8 cellular contexts compared by ENCODE assay signal in the genomic region with DNA sequence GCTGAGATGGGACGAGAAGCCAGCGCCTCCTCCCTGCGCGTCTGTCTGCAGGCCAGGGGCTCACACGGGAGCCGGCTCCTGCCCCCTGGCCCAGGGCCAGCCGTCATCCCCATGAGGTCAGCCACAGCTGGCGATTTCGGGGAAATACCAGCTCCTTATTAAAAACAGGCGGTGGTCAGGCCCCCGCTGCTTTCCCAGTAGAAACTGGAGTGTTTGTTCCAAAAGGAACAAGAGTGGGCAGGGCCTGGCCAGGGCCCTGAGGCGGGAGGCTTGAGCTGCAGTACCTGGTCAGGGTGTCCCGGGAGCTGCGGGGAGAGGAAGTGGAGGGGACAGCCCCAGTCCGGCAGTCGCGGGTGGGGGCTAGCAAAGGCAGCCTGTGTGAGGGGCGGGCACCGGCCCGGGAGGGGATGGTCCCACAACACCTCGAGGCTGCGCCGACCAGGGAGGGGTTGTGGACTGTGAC. TPM values are rescaled to one million over a fixed set of nuclear protein-coding genes. Genes with fewer than 3 reads are reported as not detected.
A peak's percentile ranks its signal among the peaks of the same experiment; 100 is the strongest.
DNase-seq lines count a peak whose midpoint lies in the region; ATAC-seq, FAIRE-seq and TF ChIP-seq lines count a peak whose summit lies in the region.

No MANE protein-coding gene starts in this region.

- POLR2A ChIA-PET in HEK293 (lab: Yijun Ruan, JAX) (interaction anchor here (0.8 to 1.3 kb wide), 4 partner anchors 21 to 535 kb away, joined by 3 to 7 read pairs (median 4); a partner anchor contains a TSS), Panc1 (lab: Charles Lee) (interaction anchor here (0.6 to 0.7 kb wide), 2 partner anchors 515 to 582 kb away, joined by 4 to 8 read pairs; no protein-coding TSS in a partner anchor)

- H3K36me3 Mint-ChIP-seq in endothelial cell (ENCODE audit: low read depth, unreplicated experiment), result no peaks in the 10 kb centered on the region

- BruUV-seq in Panc1 (replicated peaks; lab: Mats Ljungman, UMichigan), result no TSS peak

- CTCF ChIA-PET in HEK293 (lab: Yijun Ruan, JAX), result interaction anchor here (0.5 to 1.9 kb wide), 9 partner anchors 10 to 152 kb away, joined by 3 to 6 read pairs (median 4); no protein-coding TSS in a partner anchor
- CTCF ChIA-PET in Panc1 (lab: Charles Lee), result no interaction called here

- H3K4me3 ChIP-seq in GM06990 (replicated peaks; ENCODE audit: low read depth, low read length), result peak overlapping the region; percentile 64
- peak overlapping the region; percentile 48 for H3K4me3 ChIP-seq in HEK293 (ENCODE audit: low read depth, low read length)
- peak overlapping the region; percentile 32 to 45 for H3K4me3 ChIP-seq in Panc1 (ENCODE audit: low read depth in 2 of 2, low read length in 2 of 2)
- H3K4me3 ChIP-seq in mononuclear cell (ENCODE audit: low read length), result peak overlapping the region; percentile 43

- ATAC-seq in Panc1, result peak; percentile 73
- no peak for ATAC-seq in GM21528 (IDR thresholded peaks at IDR 0.05; ENCODE audit: low FRiP score, unreplicated experiment)
- ATAC-seq in GM21737 (IDR thresholded peaks at IDR 0.05; ENCODE audit: unreplicated experiment), result no peak

- H3K36me3 ChIP-seq in GM06990 (ENCODE audit: control insufficient read depth, insufficient read depth, low read length) (no peaks in the 10 kb centered on the region), HEK293 (ENCODE audit: control insufficient read depth in 2 of 2, insufficient read depth in 1 of 2, low read length in 2 of 2) (no peaks in the 10 kb centered on the region), Panc1 (ENCODE audit: control insufficient read depth, insufficient read depth, low read length) (no peaks in the 10 kb centered on the region)

- no peaks in the 10 kb centered on the region for H3K27me3 ChIP-seq in GM06990 (replicated peaks; ENCODE audit: control insufficient read depth, insufficient read depth, low read length)
- no peaks in the 10 kb centered on the region for H3K27me3 ChIP-seq in Panc1 (ENCODE audit: control insufficient read depth, insufficient read depth, low read length)
- H3K27me3 ChIP-seq in mononuclear cell (ENCODE audit: insufficient read depth, low read length), result no peaks in the 10 kb centered on the region

- in situ Hi-C loops in Panc1 (cut with HindIII; ENCODE audit: low pct_unique_long_range_greater_than_20kb, low sequenced_read_pairs), result no loop called here

- H3K4me1 Mint-ChIP-seq in endothelial cell (ENCODE audit: unreplicated experiment), result peaks cover 5% of the 10 kb centered on the region

- DNase-seq in GM06990 (ENCODE audit: extremely low read depth, insufficient read length) (no peak), Panc1 (ENCODE audit: low read depth, low spot score) (no peak), endothelial cell (ENCODE audit: low spot score) (peak; percentile 2), urothelium cell line (ENCODE audit: low spot score) (peak; percentile 77)

- peaks cover 3% of the 10 kb centered on the region for H3K27me3 Mint-ChIP-seq in endothelial cell (ENCODE audit: unreplicated experiment)

- H3K27ac ChIP-seq in HEK293 (ENCODE audit: extremely low read depth, low read depth, low read length) (peak overlapping the region; percentile 39; the same call in 1 of the 2 replicates), Panc1 (ENCODE audit: low read length) (no peak overlapping the region)

- peaks cover 4% of the 10 kb centered on the region for H3K9me3 Mint-ChIP-seq in endothelial cell (ENCODE audit: unreplicated experiment)

- H3K9me3 ChIP-seq in HEK293 (ENCODE audit: control insufficient read depth, insufficient read depth, low read depth, low read length), result no peaks in the 10 kb centered on the region
- H3K9me3 ChIP-seq in Panc1 (ENCODE audit: control insufficient read depth, insufficient read depth, low read depth, low read length), result no peaks in the 10 kb centered on the region
- peaks cover 16% of the 10 kb centered on the region for H3K9me3 ChIP-seq in mononuclear cell (ENCODE audit: low read depth, low read length)

- no peak overlapping the region for H3K4me3 Mint-ChIP-seq in endothelial cell (ENCODE audit: unreplicated experiment)

- no peak overlapping the region for H3K27ac Mint-ChIP-seq in endothelial cell (ENCODE audit: unreplicated experiment)

- intact Hi-C loops in Panc1 (cut with micrococcal nuclease; ENCODE audit: unreplicated experiment), result no loop called here

- no peak for TF ChIP-seq CTCF in GM06990 (IDR thresholded peaks at IDR 0.05; ENCODE audit: insufficient read depth, low read length, poor library complexity, severe bottlenecking)
- TF ChIP-seq CTCF in HEK293 (tag by site-specific recombination; IDR thresholded peaks at IDR 0.05), result no peak
- no peak for TF ChIP-seq CTCF in Panc1 (IDR thresholded peaks at IDR 0.05)
- no peak for TF ChIP-seq CTCF in endothelial cell (IDR thresholded peaks at IDR 0.05; ENCODE audit: unreplicated experiment)

- no peak for FAIRE-seq in urothelium cell line (lab: Jason Lieb, UNC)

- no peaks in the 10 kb centered on the region for H3K4me1 ChIP-seq in HEK293 (ENCODE audit: control insufficient read depth, insufficient read depth, low read length)
- H3K4me1 ChIP-seq in Panc1 (ENCODE audit: control insufficient read depth, insufficient read depth, low read length), result no peaks in the 10 kb centered on the region
- peaks cover 19% of the 10 kb centered on the region for H3K4me1 ChIP-seq in mononuclear cell (ENCODE audit: insufficient read depth, low read length)

TF ChIP-seq in HEK293, 187 proteins besides CTCF, POLR2A, EP300 and RAD21 (continues in another document):
- TF ChIP-seq FEZF1 (tag by site-specific recombination; IDR thresholded peaks at IDR 0.05) (no peak), ZNF561 (tag by site-specific recombination; IDR thresholded peaks at IDR 0.05; ENCODE audit: borderline replicate concordance) (no peak), ZNF24 (tag by site-specific recombination; IDR thresholded peaks at IDR 0.05) (no peak), ZNF23 (tag by site-specific recombination; IDR thresholded peaks at IDR 0.05; ENCODE audit: borderline replicate concordance) (no peak), ZNF132 (tag by site-specific recombination; IDR thresholded peaks at IDR 0.05; ENCODE audit: borderline replicate concordance) (no peak), ZNF169 (tag by site-specific recombination; IDR thresholded peaks at IDR 0.05) (no peak), ZNF302 (tag by site-specific recombination; IDR thresholded peaks at IDR 0.05; ENCODE audit: low read depth) (no peak), ZNF146 (tag by site-specific recombination; IDR thresholded peaks at IDR 0.05) (no peak), KLF16 (tag by site-specific recombination; IDR thresholded peaks at IDR 0.05) (no peak), ZNF311 (tag by site-specific recombination; IDR thresholded peaks at IDR 0.05; ENCODE audit: borderline replicate concordance) (no peak), ZBTB48 (tag by site-specific recombination; IDR thresholded peaks at IDR 0.05) (no peak)
- TF ChIP-seq, protein P1, sequence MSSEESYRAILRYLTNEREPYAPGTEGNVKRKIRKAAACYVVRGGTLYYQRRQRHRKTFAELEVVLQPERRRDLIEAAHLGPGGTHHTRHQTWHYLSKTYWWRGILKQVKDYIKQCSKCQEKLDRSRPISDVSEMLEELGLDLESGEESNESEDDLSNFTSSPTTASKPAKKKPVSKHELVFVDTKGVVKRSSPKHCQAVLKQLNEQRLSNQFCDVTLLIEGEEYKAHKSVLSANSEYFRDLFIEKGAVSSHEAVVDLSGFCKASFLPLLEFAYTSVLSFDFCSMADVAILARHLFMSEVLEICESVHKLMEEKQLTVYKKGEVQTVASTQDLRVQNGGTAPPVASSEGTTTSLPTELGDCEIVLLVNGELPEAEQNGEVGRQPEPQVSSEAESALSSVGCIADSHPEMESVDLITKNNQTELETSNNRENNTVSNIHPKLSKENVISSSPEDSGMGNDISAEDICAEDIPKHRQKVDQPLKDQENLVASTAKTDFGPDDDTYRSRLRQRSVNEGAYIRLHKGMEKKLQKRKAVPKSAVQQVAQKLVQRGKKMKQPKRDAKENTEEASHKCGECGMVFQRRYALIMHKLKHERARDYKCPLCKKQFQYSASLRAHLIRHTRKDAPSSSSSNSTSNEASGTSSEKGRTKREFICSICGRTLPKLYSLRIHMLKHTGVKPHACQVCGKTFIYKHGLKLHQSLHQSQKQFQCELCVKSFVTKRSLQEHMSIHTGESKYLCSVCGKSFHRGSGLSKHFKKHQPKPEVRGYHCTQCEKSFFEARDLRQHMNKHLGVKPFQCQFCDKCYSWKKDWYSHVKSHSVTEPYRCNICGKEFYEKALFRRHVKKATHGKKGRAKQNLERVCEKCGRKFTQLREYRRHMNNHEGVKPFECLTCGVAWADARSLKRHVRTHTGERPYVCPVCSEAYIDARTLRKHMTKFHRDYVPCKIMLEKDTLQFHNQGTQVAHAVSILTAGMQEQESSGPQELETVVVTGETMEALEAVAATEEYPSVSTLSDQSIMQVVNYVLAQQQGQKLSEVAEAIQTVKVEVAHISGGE (tag by site-specific recombination; conservative IDR thresholded peaks at IDR 0.05; ENCODE audit: low read depth), result peak; percentile 68
- TF ChIP-seq, protein P2, sequence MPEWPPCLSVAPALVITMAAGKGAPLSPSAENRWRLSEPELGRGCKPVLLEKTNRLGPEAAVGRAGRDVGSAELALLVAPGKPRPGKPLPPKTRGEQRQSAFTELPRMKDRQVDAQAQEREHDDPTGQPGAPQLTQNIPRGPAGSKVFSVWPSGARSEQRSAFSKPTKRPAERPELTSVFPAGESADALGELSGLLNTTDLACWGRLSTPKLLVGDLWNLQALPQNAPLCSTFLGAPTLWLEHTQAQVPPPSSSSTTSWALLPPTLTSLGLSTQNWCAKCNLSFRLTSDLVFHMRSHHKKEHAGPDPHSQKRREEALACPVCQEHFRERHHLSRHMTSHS (tag by site-specific recombination; IDR thresholded peaks at IDR 0.05), result no peak
- TF ChIP-seq, protein P3, sequence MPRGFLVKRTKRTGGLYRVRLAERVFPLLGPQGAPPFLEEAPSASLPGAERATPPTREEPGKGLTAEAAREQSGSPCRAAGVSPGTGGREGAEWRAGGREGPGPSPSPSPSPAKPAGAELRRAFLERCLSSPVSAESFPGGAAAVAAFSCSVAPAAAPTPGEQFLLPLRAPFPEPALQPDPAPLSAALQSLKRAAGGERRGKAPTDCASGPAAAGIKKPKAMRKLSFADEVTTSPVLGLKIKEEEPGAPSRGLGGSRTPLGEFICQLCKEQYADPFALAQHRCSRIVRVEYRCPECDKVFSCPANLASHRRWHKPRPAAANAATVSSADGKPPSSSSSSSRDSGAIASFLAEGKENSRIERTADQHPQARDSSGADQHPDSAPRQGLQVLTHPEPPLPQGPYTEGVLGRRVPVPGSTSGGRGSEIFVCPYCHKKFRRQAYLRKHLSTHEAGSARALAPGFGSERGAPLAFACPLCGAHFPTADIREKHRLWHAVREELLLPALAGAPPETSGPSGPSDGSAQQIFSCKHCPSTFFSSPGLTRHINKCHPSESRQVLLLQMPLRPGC (tag by site-specific recombination; IDR thresholded peaks at IDR 0.05), result no peak

RNA-seq across cellular contexts. Expression of a gene that starts 17.8 kb away (rescaled TPM):
- total RNA-seq in Panc1 (2021; ENCODE audit: unreplicated experiment) (not detected), endothelial cell (ENCODE audit: unreplicated experiment) (not detected), mononuclear cell (not detected)
- not detected for polyA plus RNA-seq in Panc1 (2012; ENCODE audit: insufficient read length)

RNA-seq across cellular contexts. Expression of a gene that starts 32.1 kb away (rescaled TPM):
- total RNA-seq in Panc1 (2021; ENCODE audit: unreplicated experiment), result not detected
- not detected for polyA plus RNA-seq in Panc1 (2012; ENCODE audit: insufficient read length)
- total RNA-seq in endothelial cell (ENCODE audit: unreplicated experiment), result 6.2 TPM
- total RNA-seq in mononuclear cell, result not detected

Comparison
In these comparisons a context has a peak if more than half of its experiments do, and no peak if none do; other contexts are left out.
1. DNase-seq: peak in endothelial cell (single experiment) and urothelium cell line (single experiment); none in GM06990 (single experiment) and Panc1 (single experiment).
2. Peak in every context shown above with its lines, with median percentiles within 50 percentile points of each other: H3K4me3 ChIP-seq.